In genomic region chr18:76416935-76417334, GRCh38 we compare ENCODE assay signal across 13 cellular contexts.
DNase-seq lines count a peak whose midpoint lies in the region; ATAC-seq and TF ChIP-seq lines count a peak whose summit lies in the region.
"Had no signal": no experiment of that assay in that cellular context is flagged by ENCODE, and none has a peak within 500 bp of the region (broad histone marks: within the 10 kb centered on the region; RNA-seq: fewer than 3 reads in every experiment).

No MANE protein-coding gene starts in this region.

- no peaks in the 10 kb centered on the region for H3K9me3 ChIP-seq in osteoblast (ENCODE audit: low read depth, low read length)
- H3K9me3 ChIP-seq in vagina = no peaks in the 10 kb centered on the region
- H3K9me3 ChIP-seq in trophoblast cell (ENCODE audit: insufficient read depth, low read depth, low read length) = peaks cover 3% of the 10 kb centered on the region
- no peaks in the 10 kb centered on the region for H3K9me3 ChIP-seq in WERI-Rb-1 (ENCODE audit: severe bottlenecking)

- H3K27me3 ChIP-seq in osteoblast (ENCODE audit: insufficient read depth, low read length) = no peaks in the 10 kb centered on the region
- no peaks in the 10 kb centered on the region for H3K27me3 ChIP-seq in vagina
- H3K27me3 ChIP-seq in trophoblast cell (ENCODE audit: insufficient read depth, low read length) = no peaks in the 10 kb centered on the region
- H3K27me3 ChIP-seq in WERI-Rb-1 (ENCODE audit: insufficient read depth, low read depth, severe bottlenecking) = no peaks in the 10 kb centered on the region

- no CpG with 5 or more reads among the region's 10 CpGs for WGBS in trophoblast cell (ENCODE audit: extremely low coverage, insufficient coverage, insufficient read length)

- H2AFZ ChIP-seq in osteoblast (ENCODE audit: low read length) = no peak overlapping the region
- H2AFZ ChIP-seq in trophoblast cell (ENCODE audit: insufficient read depth, low read length, poor library complexity) = no peak overlapping the region

- no peak overlapping the region for H2AK5ac ChIP-seq in trophoblast cell (ENCODE audit: low read length)

- H3K23ac ChIP-seq in trophoblast cell (ENCODE audit: low read length) = no peak overlapping the region

- H3K4me2 ChIP-seq in osteoblast (ENCODE audit: insufficient read depth, low read length) (peak overlapping the region; percentile 52), trophoblast cell (ENCODE audit: low read length) (no peak overlapping the region)

- H4K12ac ChIP-seq in trophoblast cell (ENCODE audit: low read depth, low read length) = no peak overlapping the region

- H4K20me1 ChIP-seq in osteoblast (ENCODE audit: insufficient read depth, low read length) = peaks cover 48% of the 10 kb centered on the region

- no peak overlapping the region for H3K4ac ChIP-seq in trophoblast cell (ENCODE audit: low read depth, low read length)

- H3K18ac ChIP-seq in trophoblast cell (ENCODE audit: low read length) = no peak overlapping the region

- TF ChIP-seq CTCF in fibroblast of pulmonary artery (IDR thresholded peaks at IDR 0.05; ENCODE audit: low read length, missing control alignments) (no peak), osteoblast (IDR thresholded peaks at IDR 0.05; ENCODE audit: extremely low read depth, low read depth, low read length) (no peak), vagina (IDR thresholded peaks at IDR 0.05) (no peak), WERI-Rb-1 (IDR thresholded peaks at IDR 0.05; ENCODE audit: low read depth, low read length) (no peak)

- H3K4me1 ChIP-seq in osteoblast (ENCODE audit: insufficient read depth, low read length) (peaks cover 17% of the 10 kb centered on the region), vagina (peaks cover 73% of the 10 kb centered on the region), trophoblast cell (ENCODE audit: control insufficient read depth in 1 of 2, insufficient read depth in 2 of 2, low read length in 2 of 2) (peaks cover 0 to 5% of the 10 kb centered on the region in 2 experiments)

- no peak overlapping the region for H2BK120ac ChIP-seq in trophoblast cell (ENCODE audit: insufficient read depth, low read length, poor library complexity)

- DNase-seq in left cardiac atrium = no peak
- DNase-seq in Right ventricle myocardium inferior (ENCODE audit: missing footprints) = no peak
- DNase-seq in fibroblast of pulmonary artery (ENCODE audit: low read depth) = peak; percentile 66
- no peak for DNase-seq in osteoblast (ENCODE audit: insufficient read length, low spot score, missing footprints)
- peak in 1 of 2 donors; percentile 87 for DNase-seq in vagina (ENCODE audit: extremely low spot score in 2 of 2)
- no peak for DNase-seq in trophoblast cell
- DNase-seq in WERI-Rb-1 = no peak
- no peak for DNase-seq in hippocampal formation (lab: John Stamatoyannopoulos, UW)
- DNase-seq: activated naive CD8-positive, alpha-beta T cell treated with anti-CD3 and anti-CD28 coated beads, Interleukin-2, amount 10 ng/mL, durations not matched to agents 7 days and 5 days; DMS153; effector CD4-positive, alpha-beta T cell; NCI-H1930; SHP77 treated with DMSO at 0.1 percent for 48 hours had no signal

- ATAC-seq in left cardiac atrium (peak; percentile 34 to 56), Right ventricle myocardium inferior (no peak)

- H2BK12ac ChIP-seq in trophoblast cell (ENCODE audit: low read length) = no peak overlapping the region

- H4K91ac ChIP-seq in trophoblast cell (ENCODE audit: low read depth, low read length) = no peak overlapping the region

- no peak overlapping the region for H4K8ac ChIP-seq in trophoblast cell (ENCODE audit: low read depth, low read length)

- no peak overlapping the region for H3K9ac ChIP-seq in trophoblast cell (ENCODE audit: low read length)

- H3K36me3 ChIP-seq in osteoblast (ENCODE audit: insufficient read depth, low read length) = no peaks in the 10 kb centered on the region
- H3K36me3 ChIP-seq in vagina = no peaks in the 10 kb centered on the region
- no peaks in the 10 kb centered on the region for H3K36me3 ChIP-seq in trophoblast cell (ENCODE audit: control insufficient read depth in 1 of 2, insufficient read depth in 2 of 2, low read length in 2 of 2)
- H3K36me3 ChIP-seq in WERI-Rb-1 = peaks cover 24% of the 10 kb centered on the region

- no peak overlapping the region for H3K14ac ChIP-seq in trophoblast cell (ENCODE audit: low read length)

- TF ChIP-seq POLR2A in vagina (IDR thresholded peaks at IDR 0.05) = no peak

- H3K4me3 ChIP-seq in fibroblast of pulmonary artery (replicated peaks; ENCODE audit: low read depth, low read length) (no peak overlapping the region), osteoblast (ENCODE audit: insufficient read depth, low read length) (peak overlapping the region; percentile 25), vagina (peak overlapping the region in 1 of 2 donors; percentile 11), trophoblast cell (ENCODE audit: low read depth, low read length) (no peak overlapping the region), WERI-Rb-1 (ENCODE audit: low read depth, low read length) (no peak overlapping the region)

- intact Hi-C loops in left cardiac atrium (cut with DNase I) (no loop called here), Right ventricle myocardium inferior (cut with DNase I) (no loop called here), vagina (cut with DNase I) (loop anchor here (10.0 kb wide), 1 partner anchor 78 kb away; the partner anchor contains the start of gene ZNF516)

- H3K27ac ChIP-seq in osteoblast (ENCODE audit: low read depth, low read length) = no peak overlapping the region
- H3K27ac ChIP-seq in vagina = peak overlapping the region; percentile 80
- no peak overlapping the region for H3K27ac ChIP-seq in trophoblast cell (ENCODE audit: low read depth, low read length)
- no peak overlapping the region for H3K27ac ChIP-seq in WERI-Rb-1

- no peaks in the 10 kb centered on the region for H3K79me1 ChIP-seq in trophoblast cell (ENCODE audit: low read length)

- H3K79me2 ChIP-seq in osteoblast (ENCODE audit: insufficient read depth, low read length) = peaks cover 60% of the 10 kb centered on the region
- no peaks in the 10 kb centered on the region for H3K79me2 ChIP-seq in trophoblast cell (ENCODE audit: control insufficient read depth, insufficient read depth, low read length, poor library complexity)

- H2BK5ac ChIP-seq in trophoblast cell (ENCODE audit: low read depth, low read length, poor library complexity) = no peak overlapping the region
